Comparison of ENCODE assay signal across 8 cellular contexts in the genomic region with DNA sequence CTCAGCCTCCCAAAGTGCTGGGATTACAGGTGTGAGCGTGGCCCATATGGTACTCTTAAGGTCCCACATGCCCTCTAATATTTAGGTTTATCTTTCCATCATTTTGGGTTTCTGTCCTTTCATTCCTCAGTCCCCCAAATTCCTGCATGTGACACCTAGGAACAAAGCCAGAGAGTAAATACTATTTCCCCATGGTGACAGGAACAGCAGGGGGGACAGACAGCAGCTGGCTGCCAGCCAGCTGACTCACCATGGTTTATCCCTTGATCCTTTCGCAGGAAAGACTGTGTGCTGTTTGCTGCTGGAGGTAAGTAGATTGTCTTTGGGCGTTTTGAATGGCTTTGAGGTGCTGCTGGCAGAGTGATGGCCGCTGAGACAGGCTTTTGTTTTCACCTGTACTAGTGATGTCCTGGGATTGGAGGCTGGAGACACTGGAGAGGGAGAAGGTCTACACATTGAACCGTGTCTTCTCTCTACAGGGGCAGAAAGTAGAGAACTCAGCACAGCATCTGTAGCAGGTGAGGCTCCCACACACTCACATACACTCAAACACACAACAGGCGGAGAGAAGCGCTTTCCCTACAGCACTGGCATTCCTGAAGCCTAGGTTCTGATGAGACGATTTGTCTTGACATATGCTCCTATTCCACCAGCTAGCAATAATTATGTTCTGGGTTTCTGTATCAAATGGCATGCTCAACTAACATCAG.
DNase-seq lines count a peak whose midpoint lies in the region; ATAC-seq and TF ChIP-seq lines count a peak whose summit lies in the region.

No MANE protein-coding gene starts in this region.

- H3K27me3 Mint-ChIP-seq in CD4-positive, CD25-positive, alpha-beta regulatory T cell, result no peaks in the 10 kb centered on the region

- H3K27me3 ChIP-seq in CD4-positive, CD25-positive, alpha-beta regulatory T cell (ENCODE audit: control insufficient read depth, insufficient read depth, low read length), result no peaks in the 10 kb centered on the region
- H3K27me3 ChIP-seq in HUES6 (ENCODE audit: control insufficient read depth, insufficient read depth, low read length) (no peaks in the 10 kb centered on the region), dorsolateral prefrontal cortex (no peaks in the 10 kb centered on the region)

- no peak for DNase-seq in CD4-positive, CD25-positive, alpha-beta regulatory T cell
- DNase-seq in NCI-H748 (lab: John Stamatoyannopoulos, UW; ENCODE audit: unreplicated experiment) (peak; percentile 91), erythroblast (lab: John Stamatoyannopoulos, UW) (peak; percentile 14 to 22), dorsolateral prefrontal cortex (no peak)
- no peak for DNase-seq in stimulated activated CD4-positive, alpha-beta T cell treated with anti-CD3 and anti-CD28 coated beads, Interleukin-2, amount 100 ng/mL, for 48 hours

- peaks cover 3 to 37% (median 15%) of the 10 kb centered on the region in 4 donors for H3K4me1 Mint-ChIP-seq in CD4-positive, CD25-positive, alpha-beta regulatory T cell

- no peak overlapping the region for H3K4me3 ChIP-seq in CD4-positive, CD25-positive, alpha-beta regulatory T cell (ENCODE audit: low read depth, low read length)
- peak overlapping the region; percentile 31; the same call in 1 of the 2 replicates for H3K4me3 ChIP-seq in HUES6 (ENCODE audit: low read depth, low read length)
- H3K4me3 ChIP-seq in dorsolateral prefrontal cortex, result no peak overlapping the region

- peaks cover 56% of the 10 kb centered on the region for H3K36me3 ChIP-seq in CD4-positive, CD25-positive, alpha-beta regulatory T cell (ENCODE audit: control insufficient read depth, insufficient read depth, low read length)
- H3K36me3 ChIP-seq in HUES6 (ENCODE audit: control insufficient read depth, insufficient read depth, low read length), result peaks cover 33% of the 10 kb centered on the region

- no peaks in the 10 kb centered on the region for H3K9me3 Mint-ChIP-seq in CD4-positive, CD25-positive, alpha-beta regulatory T cell

- no peak for TF ChIP-seq CTCF in dorsolateral prefrontal cortex (IDR thresholded peaks at IDR 0.05 in 54 of 56, conservative IDR thresholded peaks at IDR 0.05 in 2 of 56; ENCODE audit: low read depth in 1 of 56, partially characterized antibody in 56 of 56)

- peaks cover 46% of the 10 kb centered on the region for H3K36me3 Mint-ChIP-seq in CD4-positive, CD25-positive, alpha-beta regulatory T cell

- no peaks in the 10 kb centered on the region for H3K4me1 ChIP-seq in CD4-positive, CD25-positive, alpha-beta regulatory T cell (ENCODE audit: control insufficient read depth, insufficient read depth, low read length, poor library complexity, severe bottlenecking)
- peaks cover 34% of the 10 kb centered on the region for H3K4me1 ChIP-seq in HUES6 (ENCODE audit: control insufficient read depth, insufficient read depth, low read length)

- H3K9me3 ChIP-seq in CD4-positive, CD25-positive, alpha-beta regulatory T cell (ENCODE audit: control insufficient read depth in 2 of 2, low read length in 2 of 2), result no peaks in the 10 kb centered on the region
- H3K9me3 ChIP-seq in HUES6 (ENCODE audit: control insufficient read depth, insufficient read depth, low read depth, low read length), result no peaks in the 10 kb centered on the region

- no peak for TF ChIP-seq POLR2A in erythroblast (IDR thresholded peaks at IDR 0.05; ENCODE audit: low read length)

- ATAC-seq in CD4-positive, CD25-positive, alpha-beta regulatory T cell (ENCODE audit: low read depth in 2 of 2), result no peak
- no peak for ATAC-seq in HG03025 (IDR thresholded peaks at IDR 0.05; ENCODE audit: low FRiP score, unreplicated experiment)
- no peak for ATAC-seq in HG03097 (IDR thresholded peaks at IDR 0.05; ENCODE audit: low FRiP score, unreplicated experiment)

- no peak overlapping the region for H3K27ac ChIP-seq in CD4-positive, CD25-positive, alpha-beta regulatory T cell (ENCODE audit: insufficient read depth, low read length, poor library complexity, severe bottlenecking)
- H3K27ac ChIP-seq in HUES6 (ENCODE audit: low read depth, low read length), result peak overlapping the region; percentile 71; the same call in 1 of the 2 replicates
- no peak overlapping the region for H3K27ac ChIP-seq in dorsolateral prefrontal cortex

- intact Hi-C loops in dorsolateral prefrontal cortex (cut with DNase I), result no loop called here

- peak overlapping the region; percentile 57 for H3K9ac ChIP-seq in HUES6 (ENCODE audit: low read length)

- H3K4me3 Mint-ChIP-seq in CD4-positive, CD25-positive, alpha-beta regulatory T cell, result no peak overlapping the region

- H3K27ac Mint-ChIP-seq in CD4-positive, CD25-positive, alpha-beta regulatory T cell, result peak overlapping the region in 2 of 3 donors; percentile 76 to 79

Comparison
In these comparisons a context has a peak if more than half of its experiments do, and no peak if none do; other contexts are left out.
1. DNase-seq: peak in NCI-H748 (single experiment) and erythroblast (2 of 2); none in CD4-positive, CD25-positive, alpha-beta regulatory T cell (0 of 3), dorsolateral prefrontal cortex (0 of 10) and stimulated activated CD4-positive, alpha-beta T cell treated with anti-CD3 and anti-CD28 coated beads, Interleukin-2, amount 100 ng/mL, for 48 hours (0 of 2).